1 cellular context compared by ENCODE assay signal in the genomic region with DNA sequence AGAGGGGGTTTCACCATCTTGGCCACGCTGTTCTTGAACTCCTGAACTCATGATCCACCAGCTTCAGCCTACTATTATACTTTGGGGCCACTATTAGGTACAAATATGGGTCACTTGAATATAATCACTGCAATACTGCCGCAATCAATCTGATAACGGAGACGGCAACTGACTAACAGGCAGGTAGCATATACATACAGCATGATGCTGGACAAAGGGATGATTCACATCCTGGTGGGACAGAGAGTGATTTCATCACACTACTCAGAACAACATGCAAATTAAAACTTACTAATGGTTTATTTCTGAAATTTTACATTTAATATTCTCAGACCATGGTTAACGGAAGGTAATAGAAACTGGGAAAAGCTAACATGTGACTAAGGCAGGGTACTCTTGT.
TF ChIP-seq lines count a peak whose summit lies in the region.

No MANE protein-coding gene starts in this region.

TF ChIP-seq in GM12878, 131 proteins besides CTCF, POLR2A, EP300 and RAD21 (continued from another document):
- TF ChIP-seq PRDM15 (CRISPR knock-in tag; IDR thresholded peaks at IDR 0.05) (no peak), IRF4 (IDR thresholded peaks at IDR 0.05; ENCODE audit: low read depth, low read length) (no peak), SMAD5 (IDR thresholded peaks at IDR 0.05; ENCODE audit: low read depth) (no peak), HCFC1 (IDR thresholded peaks at IDR 0.05; ENCODE audit: low read length) (no peak), BMI1 (IDR thresholded peaks at IDR 0.05; ENCODE audit: borderline replicate concordance) (no peak), BCL3 (IDR thresholded peaks at IDR 0.05; ENCODE audit: borderline replicate concordance, insufficient read depth, low read depth, low read length, poor library complexity, severe bottlenecking) (no peak), PML (IDR thresholded peaks at IDR 0.05; ENCODE audit: low read length) (no peak), YY1 (IDR thresholded peaks at IDR 0.05; ENCODE audit: low read depth, low read length) (no peak), MTA3 (IDR thresholded peaks at IDR 0.05; ENCODE audit: borderline replicate concordance, low read length) (no peak), PAX8 (IDR thresholded peaks at IDR 0.05) (no peak), REST (IDR thresholded peaks at IDR 0.05; ENCODE audit: low read depth, low read length) (no peak), MEF2A (IDR thresholded peaks at IDR 0.05; ENCODE audit: insufficient read depth, low read depth, low read length) (no peak)
- TF ChIP-seq, protein P1, sequence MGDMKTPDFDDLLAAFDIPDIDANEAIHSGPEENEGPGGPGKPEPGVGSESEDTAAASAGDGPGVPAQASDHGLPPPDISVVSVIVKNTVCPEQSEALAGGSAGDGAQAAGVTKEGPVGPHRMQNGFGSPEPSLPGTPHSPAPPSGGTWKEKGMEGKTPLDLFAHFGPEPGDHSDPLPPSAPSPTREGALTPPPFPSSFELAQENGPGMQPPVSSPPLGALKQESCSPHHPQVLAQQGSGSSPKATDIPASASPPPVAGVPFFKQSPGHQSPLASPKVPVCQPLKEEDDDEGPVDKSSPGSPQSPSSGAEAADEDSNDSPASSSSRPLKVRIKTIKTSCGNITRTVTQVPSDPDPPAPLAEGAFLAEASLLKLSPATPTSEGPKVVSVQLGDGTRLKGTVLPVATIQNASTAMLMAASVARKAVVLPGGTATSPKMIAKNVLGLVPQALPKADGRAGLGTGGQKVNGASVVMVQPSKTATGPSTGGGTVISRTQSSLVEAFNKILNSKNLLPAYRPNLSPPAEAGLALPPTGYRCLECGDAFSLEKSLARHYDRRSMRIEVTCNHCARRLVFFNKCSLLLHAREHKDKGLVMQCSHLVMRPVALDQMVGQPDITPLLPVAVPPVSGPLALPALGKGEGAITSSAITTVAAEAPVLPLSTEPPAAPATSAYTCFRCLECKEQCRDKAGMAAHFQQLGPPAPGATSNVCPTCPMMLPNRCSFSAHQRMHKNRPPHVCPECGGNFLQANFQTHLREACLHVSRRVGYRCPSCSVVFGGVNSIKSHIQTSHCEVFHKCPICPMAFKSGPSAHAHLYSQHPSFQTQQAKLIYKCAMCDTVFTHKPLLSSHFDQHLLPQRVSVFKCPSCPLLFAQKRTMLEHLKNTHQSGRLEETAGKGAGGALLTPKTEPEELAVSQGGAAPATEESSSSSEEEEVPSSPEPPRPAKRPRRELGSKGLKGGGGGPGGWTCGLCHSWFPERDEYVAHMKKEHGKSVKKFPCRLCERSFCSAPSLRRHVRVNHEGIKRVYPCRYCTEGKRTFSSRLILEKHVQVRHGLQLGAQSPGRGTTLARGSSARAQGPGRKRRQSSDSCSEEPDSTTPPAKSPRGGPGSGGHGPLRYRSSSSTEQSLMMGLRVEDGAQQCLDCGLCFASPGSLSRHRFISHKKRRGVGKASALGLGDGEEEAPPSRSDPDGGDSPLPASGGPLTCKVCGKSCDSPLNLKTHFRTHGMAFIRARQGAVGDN (IDR thresholded peaks at IDR 0.05): no peak
- TF ChIP-seq, protein P2, sequence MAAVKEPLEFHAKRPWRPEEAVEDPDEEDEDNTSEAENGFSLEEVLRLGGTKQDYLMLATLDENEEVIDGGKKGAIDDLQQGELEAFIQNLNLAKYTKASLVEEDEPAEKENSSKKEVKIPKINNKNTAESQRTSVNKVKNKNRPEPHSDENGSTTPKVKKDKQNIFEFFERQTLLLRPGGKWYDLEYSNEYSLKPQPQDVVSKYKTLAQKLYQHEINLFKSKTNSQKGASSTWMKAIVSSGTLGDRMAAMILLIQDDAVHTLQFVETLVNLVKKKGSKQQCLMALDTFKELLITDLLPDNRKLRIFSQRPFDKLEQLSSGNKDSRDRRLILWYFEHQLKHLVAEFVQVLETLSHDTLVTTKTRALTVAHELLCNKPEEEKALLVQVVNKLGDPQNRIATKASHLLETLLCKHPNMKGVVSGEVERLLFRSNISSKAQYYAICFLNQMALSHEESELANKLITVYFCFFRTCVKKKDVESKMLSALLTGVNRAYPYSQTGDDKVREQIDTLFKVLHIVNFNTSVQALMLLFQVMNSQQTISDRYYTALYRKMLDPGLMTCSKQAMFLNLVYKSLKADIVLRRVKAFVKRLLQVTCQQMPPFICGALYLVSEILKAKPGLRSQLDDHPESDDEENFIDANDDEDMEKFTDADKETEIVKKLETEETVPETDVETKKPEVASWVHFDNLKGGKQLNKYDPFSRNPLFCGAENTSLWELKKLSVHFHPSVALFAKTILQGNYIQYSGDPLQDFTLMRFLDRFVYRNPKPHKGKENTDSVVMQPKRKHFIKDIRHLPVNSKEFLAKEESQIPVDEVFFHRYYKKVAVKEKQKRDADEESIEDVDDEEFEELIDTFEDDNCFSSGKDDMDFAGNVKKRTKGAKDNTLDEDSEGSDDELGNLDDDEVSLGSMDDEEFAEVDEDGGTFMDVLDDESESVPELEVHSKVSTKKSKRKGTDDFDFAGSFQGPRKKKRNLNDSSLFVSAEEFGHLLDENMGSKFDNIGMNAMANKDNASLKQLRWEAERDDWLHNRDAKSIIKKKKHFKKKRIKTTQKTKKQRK (IDR thresholded peaks at IDR 0.05; ENCODE audit: low read depth, low read length): no peak
- TF ChIP-seq, protein P3, sequence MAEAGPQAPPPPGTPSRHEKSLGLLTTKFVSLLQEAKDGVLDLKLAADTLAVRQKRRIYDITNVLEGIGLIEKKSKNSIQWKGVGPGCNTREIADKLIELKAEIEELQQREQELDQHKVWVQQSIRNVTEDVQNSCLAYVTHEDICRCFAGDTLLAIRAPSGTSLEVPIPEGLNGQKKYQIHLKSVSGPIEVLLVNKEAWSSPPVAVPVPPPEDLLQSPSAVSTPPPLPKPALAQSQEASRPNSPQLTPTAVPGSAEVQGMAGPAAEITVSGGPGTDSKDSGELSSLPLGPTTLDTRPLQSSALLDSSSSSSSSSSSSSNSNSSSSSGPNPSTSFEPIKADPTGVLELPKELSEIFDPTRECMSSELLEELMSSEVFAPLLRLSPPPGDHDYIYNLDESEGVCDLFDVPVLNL (IDR thresholded peaks at IDR 0.05; ENCODE audit: low read depth, low read length): no peak
- TF ChIP-seq, protein P4, sequence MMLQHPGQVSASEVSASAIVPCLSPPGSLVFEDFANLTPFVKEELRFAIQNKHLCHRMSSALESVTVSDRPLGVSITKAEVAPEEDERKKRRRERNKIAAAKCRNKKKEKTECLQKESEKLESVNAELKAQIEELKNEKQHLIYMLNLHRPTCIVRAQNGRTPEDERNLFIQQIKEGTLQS (IDR thresholded peaks at IDR 0.05; ENCODE audit: borderline replicate concordance, extremely low read depth, low read depth, low read length): no peak
TF ChIP-seq in GM12878: peak in this region for 0.
